ENCODE assay signal across 29 cellular contexts in genomic region chr1:99595041-99595440, GRCh38. TPM values are rescaled to one million over a fixed set of nuclear protein-coding genes. Genes with fewer than 3 reads are reported as not detected.
"Had no signal": no experiment of that assay in that cellular context is flagged by ENCODE, and none has a peak within 500 bp of the region (broad histone marks: within the 10 kb centered on the region; RNA-seq: fewer than 3 reads in every experiment).

No MANE protein-coding gene starts in this region.

- H3K27me3 ChIP-seq: brain microvascular endothelial cell, foreskin keratinocyte, gastroesophageal sphincter, heart right ventricle had no signal

- H3K36me3 ChIP-seq: brain microvascular endothelial cell, gastroesophageal sphincter, heart right ventricle, WERI-Rb-1 had no signal

- H3K4me3 ChIP-seq: gastroesophageal sphincter, heart right ventricle had no signal

- H3K27ac ChIP-seq: brain microvascular endothelial cell, foreskin keratinocyte, gastroesophageal sphincter, WERI-Rb-1 had no signal

- H3K9me3 ChIP-seq: gastroesophageal sphincter, heart right ventricle had no signal

- DNase-seq: activated B cell treated with CpG ODN at 0.5 μM for 24 hours; activated CD4-positive, alpha-beta memory T cell treated with anti-CD3 and anti-CD28 coated beads for 36 hours; activated CD4-positive, alpha-beta T cell treated with anti-CD3 and anti-CD28 coated beads for 36 hours; activated CD4-positive, alpha-beta T cell treated with anti-CD3 and anti-CD28 coated beads, Interleukin-2, amount 10 ng/mL, durations not matched to agents 24 days and 14 days; activated CD8-positive, alpha-beta memory T cell treated with anti-CD3 and anti-CD28 coated beads, Interleukin-2, amount 10 ng/mL, durations not matched to agents 7 days and 5 days; activated CD8-positive, alpha-beta memory T cell treated with anti-CD3 and anti-CD28 coated beads, Interleukin-2, amount 50 U/mL, for 4 hours; activated CD8-positive, alpha-beta T cell treated with anti-CD3 and anti-CD28 coated beads, Interleukin-2, amount 10 ng/mL, durations not matched to agents 7 days and 5 days; activated gamma-delta T cell; activated naive CD4-positive, alpha-beta T cell; activated naive CD4-positive, alpha-beta T cell treated with anti-CD3 and anti-CD28 coated beads, Interleukin-2, amount 10 ng/mL, durations not matched to agents 7 days and 5 days; activated naive CD8-positive, alpha-beta T cell treated with anti-CD3 and anti-CD28 coated beads, Interleukin-2, amount 10 ng/mL, durations not matched to agents 7 days and 5 days; activated T-cell treated with anti-CD3 and anti-CD28 coated beads, Interleukin-2, amount 50 U/mL, for 1 hour; activated T-cell treated with anti-CD3 and anti-CD28 coated beads, Interleukin-2, amount 50 U/mL, for 48 hours; amniotic stem cell; anterior cingulate cortex; brain microvascular endothelial cell; caudate nucleus; cortex of kidney; effector CD8-positive, alpha-beta T cell; foreskin keratinocyte; heart right ventricle; T-helper 1 cell; T-helper 17 cell; T1000; WERI-Rb-1 had no signal

RNA-seq across cellular contexts. Expression of gene PALMD, which starts 50.9 kb away (rescaled TPM):
- total RNA-seq: activated B cell treated with CpG ODN at 0.5 μM for 24 hours; activated CD4-positive, alpha-beta memory T cell treated with anti-CD3 and anti-CD28 coated beads for 36 hours; activated CD4-positive, alpha-beta T cell treated with anti-CD3 and anti-CD28 coated beads for 36 hours; activated CD4-positive, alpha-beta T cell treated with anti-CD3 and anti-CD28 coated beads, Interleukin-2, amount 10 ng/mL, durations not matched to agents 24 days and 14 days; activated CD8-positive, alpha-beta memory T cell treated with anti-CD3 and anti-CD28 coated beads for 36 hours; activated CD8-positive, alpha-beta memory T cell treated with anti-CD3 and anti-CD28 coated beads, Interleukin-2, amount 10 ng/mL, durations not matched to agents 7 days and 5 days; activated CD8-positive, alpha-beta T cell treated with anti-CD3 and anti-CD28 coated beads, Interleukin-2, amount 10 ng/mL, durations not matched to agents 7 days and 5 days; activated naive CD4-positive, alpha-beta T cell treated with anti-CD3 and anti-CD28 coated beads, Interleukin-2, amount 50 U/mL, for 72 hours; activated naive CD8-positive, alpha-beta T cell treated with anti-CD3 and anti-CD28 coated beads, Interleukin-2, amount 10 ng/mL, durations not matched to agents 7 days and 5 days; activated T-helper 1 cell treated with anti-CD3 and anti-CD28 coated beads, Interleukin-12 subunit alpha, Interleukin-12 subunit beta, Interleukin-2, Interleukin-4 antibody, amounts not matched to agents 30 ng/mL and 10 ng/mL and 1 ng/mL, durations not matched to agents 14 hours and 24 hours and 36 hours; T-helper 17 cell had no signal
